11 cellular contexts compared by ENCODE assay signal in the genomic region with DNA sequence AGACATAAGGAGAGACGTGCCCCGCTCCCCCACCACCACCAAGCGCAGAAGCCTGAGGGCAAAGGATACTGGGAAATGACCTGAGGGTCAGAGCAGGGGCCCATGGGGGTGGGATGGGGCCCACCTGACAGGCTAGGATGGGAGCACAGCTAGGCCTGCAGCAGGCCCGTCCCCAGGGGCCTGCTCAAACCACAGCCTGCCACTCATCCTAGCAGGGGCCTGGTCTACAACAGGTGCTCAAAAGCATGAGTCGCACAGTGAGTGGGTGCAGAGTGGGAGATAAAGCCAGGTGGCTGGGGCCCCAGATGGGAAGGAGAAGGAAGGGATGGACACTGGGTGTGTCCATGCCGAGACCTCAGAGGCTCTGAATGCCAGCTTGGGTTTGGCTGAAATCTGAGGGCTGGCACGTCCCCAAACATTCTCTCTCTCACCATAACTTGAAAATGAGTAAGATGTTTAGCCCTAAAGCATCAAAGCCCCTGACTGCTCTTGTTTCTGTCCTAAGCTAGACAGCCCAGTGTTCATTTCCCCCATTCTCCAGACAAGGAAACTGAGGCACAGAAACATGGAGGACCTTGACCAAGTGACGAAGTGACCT. TPM values are rescaled to one million over a fixed set of nuclear protein-coding genes. Genes with fewer than 3 reads are reported as not detected.
DNase-seq lines count a peak whose midpoint lies in the region; ATAC-seq and TF ChIP-seq lines count a peak whose summit lies in the region.
"Not testable (repeated sequence)": the region's sequence is repeated elsewhere in the genome, so short reads cannot be mapped to it uniquely, and the experiment has no call there.
"Had no signal": no experiment of that assay in that cellular context is flagged by ENCODE, and none has a peak within 500 bp of the region (broad histone marks: within the 10 kb centered on the region; RNA-seq: fewer than 3 reads in every experiment).

No MANE protein-coding gene starts in this region.

- H3F3A ChIP-seq in OCI-LY1 (ENCODE audit: insufficient read depth, low read length): not testable (repeated sequence)

- H3K4me1 ChIP-seq in DND-41 (ENCODE audit: insufficient read depth, low read length); foreskin keratinocyte: not testable (repeated sequence)
- peaks cover 38% of the 10 kb centered on the region for H3K4me1 ChIP-seq in OCI-LY1 (ENCODE audit: insufficient read depth, low read length, severe bottlenecking)

- TF ChIP-seq CTCF in DND-41 (IDR thresholded peaks at IDR 0.05; ENCODE audit: borderline replicate concordance, extremely low read depth, low read length, poor library complexity, severe bottlenecking); OCI-LY1 (IDR thresholded peaks at IDR 0.05; ENCODE audit: low read length); foreskin keratinocyte (conservative IDR thresholded peaks at IDR 0.05): not testable (repeated sequence)

- not testable (repeated sequence) for H3K27me3 ChIP-seq in DND-41 (ENCODE audit: insufficient read depth, low read length, poor library complexity); OCI-LY1 (ENCODE audit: insufficient read depth, low read length); foreskin keratinocyte

- not testable (repeated sequence) for H2AFZ ChIP-seq in DND-41 (ENCODE audit: low read depth, low read length); OCI-LY1 (ENCODE audit: low read length)

- DNase-seq in DND-41, foreskin keratinocyte: not testable (repeated sequence)

- H3K9me2 ChIP-seq in OCI-LY1 (ENCODE audit: low read depth, low read length): not testable (repeated sequence)

- ATAC-seq in DND-41 (ENCODE audit: insufficient read depth, low read depth) (peak; percentile 84), GM18868 (IDR thresholded peaks at IDR 0.05; ENCODE audit: unreplicated experiment) (peak; percentile 77), GM21381 (IDR thresholded peaks at IDR 0.05; ENCODE audit: unreplicated experiment) (peak; percentile 55), HG02798 (IDR thresholded peaks at IDR 0.05; ENCODE audit: poor library complexity, unreplicated experiment) (peak; percentile 72), HG03439 (IDR thresholded peaks at IDR 0.05; ENCODE audit: unreplicated experiment) (peak; percentile 58), foreskin keratinocyte (peak; percentile 28)

- not testable (repeated sequence) for H3K9ac ChIP-seq in DND-41 (ENCODE audit: low read depth, low read length); OCI-LY1 (ENCODE audit: low read length)

- H3K36me3 ChIP-seq in DND-41 (ENCODE audit: insufficient read depth, low read length); OCI-LY1 (ENCODE audit: insufficient read depth, low read length): not testable (repeated sequence)

- not testable (repeated sequence) for H3K79me2 ChIP-seq in DND-41 (ENCODE audit: insufficient read depth, low read length); OCI-LY1 (ENCODE audit: insufficient read depth, low read length)

- not testable (repeated sequence) for H3K27ac ChIP-seq in DND-41 (ENCODE audit: low read length); foreskin keratinocyte
- peak overlapping the region; percentile 78 for H3K27ac ChIP-seq in OCI-LY1 (ENCODE audit: low read depth, low read length, poor library complexity, severe bottlenecking)

- not testable (repeated sequence) for H4K20me1 ChIP-seq in DND-41 (ENCODE audit: insufficient read depth, low read length); OCI-LY1 (ENCODE audit: insufficient read depth, low read length)

- not testable (repeated sequence) for H3K4me2 ChIP-seq in DND-41 (ENCODE audit: insufficient read depth, low read length); OCI-LY1 (ENCODE audit: low read length)

- not testable (repeated sequence) for H3K4me3 ChIP-seq in DND-41 (ENCODE audit: low read depth in 1 of 2, low read length in 2 of 2); OCI-LY1 (ENCODE audit: low read depth, low read length, poor library complexity, severe bottlenecking)

- H3K9me3 ChIP-seq in DND-41 (ENCODE audit: insufficient read depth, low read length, severe bottlenecking); OCI-LY1 (ENCODE audit: low read length): not testable (repeated sequence)

RNA-seq across cellular contexts. Expression of gene KCNJ18, which starts 46.7 kb away (rescaled TPM):
- not detected in 2 replicates for total RNA-seq in foreskin keratinocyte
- polyA plus RNA-seq in foreskin keratinocyte: not detected in 2 replicates
- total RNA-seq: GM23338, Peyer's patch had no signal
- polyA plus RNA-seq: A549, GM23338, SK-N-SH had no signal

Comparison
In these comparisons a context has a peak if more than half of its experiments do, and no peak if none do; other contexts are left out.
1. ATAC-seq: peak in every context shown above with its lines; median percentile 84 in DND-41; 77 in GM18868; 72 in HG02798; 58 in HG03439; 55 in GM21381; 28 in foreskin keratinocyte.